Comparison of ENCODE assay signal across 1 cellular context in genomic region chr15:60614862-60615771, GRCh38.
TF ChIP-seq lines count a peak whose summit lies in the region.

No MANE protein-coding gene starts in this region.

TF ChIP-seq in K562, 482 proteins besides CTCF, POLR2A, EP300 and RAD21 (continued from another document):
- peak; percentile 66 for TF ChIP-seq VEZF1 (CRISPR knock-in tag; IDR thresholded peaks at IDR 0.05)
- no peak for TF ChIP-seq BMI1 (IDR thresholded peaks at IDR 0.05; ENCODE audit: low read length)
- peak; percentile 80 for TF ChIP-seq GATA2 (CRISPR knock-in tag; IDR thresholded peaks at IDR 0.05)
- TF ChIP-seq NFIC (IDR thresholded peaks at IDR 0.05), result peak; percentile 55
- TF ChIP-seq ZKSCAN8 (CRISPR knock-in tag; IDR thresholded peaks at IDR 0.05), result peak; percentile 35; the same call in 1 of the 2 replicates
- peak; percentile 81 for TF ChIP-seq KLF16 (IDR thresholded peaks at IDR 0.05)
